ENCODE assay signal across 8 cellular contexts in genomic region chrX:114344756-114345155, GRCh38.
DNase-seq lines count a peak whose midpoint lies in the region; ATAC-seq and TF ChIP-seq lines count a peak whose summit lies in the region.

No MANE protein-coding gene starts in this region.

- H3K4me3 ChIP-seq in right atrium auricular region (no peak overlapping the region), breast epithelium (no peak overlapping the region), neural cell (ENCODE audit: low read length) (no peak overlapping the region), lower leg skin (ENCODE audit: low read depth, poor library complexity, severe bottlenecking) (no peak overlapping the region)

- ATAC-seq in Right ventricle myocardium inferior (no peak), HG02588 (IDR thresholded peaks at IDR 0.05; ENCODE audit: unreplicated experiment) (peak; percentile 54)
- ATAC-seq in activated CD4-positive, CD25-positive, alpha-beta regulatory T cell treated with anti-CD3 and anti-CD28 coated beads, Interleukin-2, amount 50 U/mL, for 24 hours: no peak

- H4K20me1 ChIP-seq in neural cell (ENCODE audit: insufficient read depth): no peaks in the 10 kb centered on the region

- H3K36me3 ChIP-seq in right atrium auricular region (no peaks in the 10 kb centered on the region), breast epithelium (no peaks in the 10 kb centered on the region), neural cell (ENCODE audit: insufficient read depth, low read length) (no peaks in the 10 kb centered on the region)

- no peak overlapping the region for H3K27ac ChIP-seq in right atrium auricular region
- no peak overlapping the region for H3K27ac ChIP-seq in breast epithelium
- no peak overlapping the region for H3K27ac ChIP-seq in neural cell (ENCODE audit: low read length)

- no peak for DNase-seq in right atrium auricular region (ENCODE audit: low spot score)
- no peak for DNase-seq in Right ventricle myocardium inferior (ENCODE audit: missing footprints)
- peak; percentile 59 for DNase-seq in NCI-H1105 treated with DMSO at 0.1 percent for 48 hours (lab: John Stamatoyannopoulos, UW)
- no peak for DNase-seq in breast epithelium (ENCODE audit: low spot score in 2 of 2)
- DNase-seq in lower leg skin (ENCODE audit: low spot score in 2 of 2): no peak

- no peaks in the 10 kb centered on the region for H3K9me2 ChIP-seq in neural cell (ENCODE audit: insufficient read depth, low read length)

- TF ChIP-seq POLR2A in breast epithelium (IDR thresholded peaks at IDR 0.05) (no peak), lower leg skin (IDR thresholded peaks at IDR 0.05) (no peak)

- H3K9ac ChIP-seq in neural cell (ENCODE audit: low read length): no peak overlapping the region

- H3K9me3 ChIP-seq in right atrium auricular region (no peaks in the 10 kb centered on the region), breast epithelium (no peaks in the 10 kb centered on the region), neural cell (ENCODE audit: low read length) (no peaks in the 10 kb centered on the region)

- H3K79me2 ChIP-seq in neural cell (replicated peaks; ENCODE audit: insufficient read depth, low read length): no peaks in the 10 kb centered on the region

- no peaks in the 10 kb centered on the region for H3K27me3 ChIP-seq in right atrium auricular region
- peaks cover 0 to 46% of the 10 kb centered on the region in 2 donors for H3K27me3 ChIP-seq in breast epithelium
- no peaks in the 10 kb centered on the region for H3K27me3 ChIP-seq in neural cell (ENCODE audit: insufficient read depth, low read depth, low read length)

- intact Hi-C loops in Right ventricle myocardium inferior (cut with DNase I): no loop called here
- intact Hi-C loops in breast epithelium (cut with DNase I; ENCODE audit: low total_unique reads): no loop called here
- intact Hi-C loops in lower leg skin (cut with DNase I; ENCODE audit: low total_unique reads): no loop called here

- no peak for TF ChIP-seq EP300 in neural cell (conservative IDR thresholded peaks at IDR 0.05; ENCODE audit: poor library complexity, severe bottlenecking)

- H3K4me1 ChIP-seq in right atrium auricular region: no peaks in the 10 kb centered on the region
- H3K4me1 ChIP-seq in breast epithelium: no peaks in the 10 kb centered on the region

- H3F3A ChIP-seq in neural cell (ENCODE audit: insufficient read depth, low read length, poor library complexity, severe bottlenecking): no peaks in the 10 kb centered on the region

- TF ChIP-seq CTCF in right atrium auricular region (IDR thresholded peaks at IDR 0.05) (peak; percentile 37 to 65), breast epithelium (IDR thresholded peaks at IDR 0.05) (peak in 2 of 3 donors; percentile 27 to 29), neural cell (IDR thresholded peaks at IDR 0.05; ENCODE audit: poor library complexity, severe bottlenecking) (peak; percentile 56), lower leg skin (IDR thresholded peaks at IDR 0.05) (no peak)

- peak; percentile 54 for TF ChIP-seq RAD21 in neural cell (conservative IDR thresholded peaks at IDR 0.05)

- H2AFZ ChIP-seq in neural cell (ENCODE audit: low read depth, low read length): no peak overlapping the region

- no peak overlapping the region for H3K4me2 ChIP-seq in neural cell (ENCODE audit: low read length)

- WGBS in lower leg skin, 2 donors: 33 to 79% methylated on average over 2 of the region's 2 CpGs

TF ChIP-seq in neural cell, 6 proteins besides CTCF, POLR2A, EP300 and RAD21:
- no peak for TF ChIP-seq TAF1 (IDR thresholded peaks at IDR 0.05; ENCODE audit: low read depth)
- no peak for TF ChIP-seq EZH2 (IDR thresholded peaks at IDR 0.05; ENCODE audit: borderline replicate concordance, insufficient read depth, low read length, poor library complexity, severe bottlenecking)
- no peak for TF ChIP-seq POLR2AphosphoS5 (IDR thresholded peaks at IDR 0.05)
- TF ChIP-seq REST (IDR thresholded peaks at IDR 0.05; ENCODE audit: borderline replicate concordance): no peak
- no peak for TF ChIP-seq MXI1 (conservative IDR thresholded peaks at IDR 0.05; ENCODE audit: poor library complexity, severe bottlenecking)
- TF ChIP-seq SMC3 (conservative IDR thresholded peaks at IDR 0.05; ENCODE audit: poor library complexity): peak; percentile 52

Comparison
In these comparisons a context has a peak if more than half of its experiments do, and no peak if none do; other contexts are left out.
1. CTCF ChIP-seq: peak in right atrium auricular region (2 of 2), breast epithelium (2 of 3) and neural cell (single experiment); none in lower leg skin (0 of 3).